In genomic region chr14:23094666-23095195, GRCh38 we compare ENCODE assay signal across 8 cellular contexts. TPM values are rescaled to one million over a fixed set of nuclear protein-coding genes. Genes with fewer than 3 reads are reported as not detected.
DNase-seq lines count a peak whose midpoint lies in the region; ATAC-seq lines count a peak whose summit lies in the region.

Gene ACIN1, minus strand, starts transcription at chr14:23095136. Its CDS starts 24 bp downstream, at chr14:23095112.

- DNase-seq in D341Med (ENCODE audit: low spot score) (peak; percentile 88), Right ventricle myocardium inferior (ENCODE audit: missing footprints) (peak; percentile 99), pulmonary artery endothelial cell (ENCODE audit: low read depth, low spot score) (peak; percentile 51), NCI-H2029 (lab: John Stamatoyannopoulos, UW) (no peak), GDM1 (lab: John Stamatoyannopoulos, UW) (no peak)
- peak; percentile 93 for DNase-seq in Jurkat, Clone E6-1 (ENCODE audit: low read depth, low spot score)
- DNase-seq in activated T-helper 1 cell treated with anti-CD3 and anti-CD28 coated beads, Interleukin-2, amount 50 U/mL, for 16 hours (ENCODE audit: low read depth in 1 of 2, low spot score in 1 of 2) = peak; percentile 43 to 60

- intact Hi-C loops in Right ventricle myocardium inferior (cut with DNase I) = loop anchor here (2.0 kb wide), 1 partner anchor 18 kb away; no protein-coding TSS in a partner anchor

- H3K4me3 ChIP-seq in Jurkat, Clone E6-1 (ENCODE audit: low read length) = peak within 1 kb of the TSS; percentile 98

- ATAC-seq in GM21619 (IDR thresholded peaks at IDR 0.05; ENCODE audit: unreplicated experiment) (peak; percentile 26), Right ventricle myocardium inferior (peak; percentile 63)

RNA-seq across cellular contexts. Expression of gene ACIN1, which starts in this region (rescaled TPM):
- 217 TPM for polyA plus RNA-seq in Jurkat, Clone E6-1 (2012; ENCODE audit: insufficient read depth, insufficient read length)
- total RNA-seq in Right ventricle myocardium inferior = 73.9 TPM
- 62.8 and 98.6 TPM in 2 replicates for total RNA-seq in pulmonary artery endothelial cell

Comparison
In these comparisons a context has a peak if more than half of its experiments do, and no peak if none do; other contexts are left out.
1. DNase-seq: peak in D341Med (single experiment), Jurkat, Clone E6-1 (single experiment), activated T-helper 1 cell treated with anti-CD3 and anti-CD28 coated beads, Interleukin-2, amount 50 U/mL, for 16 hours (2 of 2), Right ventricle myocardium inferior (single experiment) and pulmonary artery endothelial cell (single experiment); none in NCI-H2029 (single experiment) and GDM1 (single experiment).